19 cellular contexts compared by ENCODE assay signal in genomic region chr2:88826399-88826798, GRCh38.
"Had no signal": no experiment of that assay in that cellular context is flagged by ENCODE, and none has a peak within 500 bp of the region (broad histone marks: within the 10 kb centered on the region; RNA-seq: fewer than 3 reads in every experiment).

No MANE protein-coding gene starts in this region.

- H3K9me3 ChIP-seq: gastrocnemius medialis, psoas muscle, right lobe of liver, stomach, thoracic aorta, transverse colon had no signal

- H3K27ac ChIP-seq: psoas muscle, right lobe of liver, stomach, thoracic aorta, transverse colon had no signal

- ATAC-seq: effector memory CD8-positive, alpha-beta T cell; gastrocnemius medialis; heart right ventricle; naive thymus-derived CD4-positive, alpha-beta T cell; psoas muscle; right lobe of liver had no signal

- H3K36me3 Mint-ChIP-seq: naive thymus-derived CD4-positive, alpha-beta T cell had no signal

- DNase-seq: effector memory CD8-positive, alpha-beta T cell; gastrocnemius medialis; heart right ventricle; hypothalamus; kidney glomerular epithelial cell; mammary epithelial cell; naive thymus-derived CD4-positive, alpha-beta T cell; nephron progenitor cell; psoas muscle; retina; right lobe of liver; stimulated activated CD4-positive, alpha-beta T cell treated with anti-CD3 and anti-CD28 coated beads, Interleukin-1b, Interleukin-23, amount 100 ng/mL, for 48 hours; stimulated activated CD4-positive, alpha-beta T cell treated with anti-CD3 and anti-CD28 coated beads, Interleukin-4, amount 100 ng/mL, for 24 hours; stimulated activated naive CD4-positive, alpha-beta T cell; stomach; substantia nigra; transverse colon had no signal

- H3K4me3 Mint-ChIP-seq: dendritic cell treated with granulocyte-macrophage colony-stimulating factor and Interleukin-4, amounts not matched to agents 40 ng/mL and 50 ng/mL, for 4 days; effector memory CD8-positive, alpha-beta T cell; naive thymus-derived CD4-positive, alpha-beta T cell; nephron progenitor cell had no signal

- H3K9me3 Mint-ChIP-seq: dendritic cell treated with granulocyte-macrophage colony-stimulating factor and Interleukin-4, amounts not matched to agents 40 ng/mL and 50 ng/mL, for 4 days; effector memory CD8-positive, alpha-beta T cell had no signal

- H3K27me3 Mint-ChIP-seq: dendritic cell treated with granulocyte-macrophage colony-stimulating factor and Interleukin-4, amounts not matched to agents 40 ng/mL and 50 ng/mL, for 4 days had no signal

- H3K36me3 ChIP-seq: gastrocnemius medialis, heart right ventricle, right lobe of liver, stomach, thoracic aorta, transverse colon had no signal

- H3K27me3 ChIP-seq: right lobe of liver, transverse colon had no signal

- H3K4me3 ChIP-seq: gastrocnemius medialis, heart right ventricle, psoas muscle, right lobe of liver, stomach, thoracic aorta, transverse colon had no signal

- H3K4me1 ChIP-seq: gastrocnemius medialis, psoas muscle, right lobe of liver, transverse colon had no signal

- H3K27ac Mint-ChIP-seq: dendritic cell treated with granulocyte-macrophage colony-stimulating factor and Interleukin-4, amounts not matched to agents 40 ng/mL and 50 ng/mL, for 4 days; effector memory CD8-positive, alpha-beta T cell; naive thymus-derived CD4-positive, alpha-beta T cell; nephron progenitor cell had no signal

- H3K4me1 Mint-ChIP-seq: nephron progenitor cell had no signal
